ENCODE assay signal across 30 cellular contexts in genomic region chr14:33017016-33017415, GRCh38.
"Had no signal": no experiment of that assay in that cellular context is flagged by ENCODE, and none has a peak within 500 bp of the region (broad histone marks: within the 10 kb centered on the region; RNA-seq: fewer than 3 reads in every experiment).

No MANE protein-coding gene starts in this region.

- H3K27me3 ChIP-seq: brain microvascular endothelial cell, esophagus squamous epithelium had no signal

- DNase-seq: activated B cell treated with CpG ODN at 0.5 μM for 24 hours; activated CD4-positive, alpha-beta T cell treated with anti-CD3 and anti-CD28 coated beads for 48 hours; activated CD4-positive, alpha-beta T cell treated with anti-CD3 and anti-CD28 coated beads, Interleukin-2, amount 50 U/mL, for 1 hour; activated CD4-positive, alpha-beta T cell treated with anti-CD3 and anti-CD28 coated beads, Interleukin-2, amount 50 U/mL, for 48 hours; activated CD8-positive, alpha-beta memory T cell treated with anti-CD3 and anti-CD28 coated beads for 24 hours; activated CD8-positive, alpha-beta T cell treated with anti-CD3 and anti-CD28 coated beads for 36 hours; activated effector memory CD4-positive, alpha-beta T cell treated with Interleukin-2 at 50 U/mL for 16 hours; activated gamma-delta T cell treated with Interleukin-2 at 50 U/mL for 16 hours; activated naive CD4-positive, alpha-beta T cell treated with anti-CD3 and anti-CD28 coated beads, Interleukin-2, amount 50 U/mL, for 16 hours; activated naive CD4-positive, alpha-beta T cell treated with Interleukin-2 at 50 U/mL for 16 hours; activated T-cell treated with anti-CD3 and anti-CD28 coated beads, Interleukin-2, amount 50 U/mL, for 4 hours; amniotic stem cell; anterior cingulate cortex; brain microvascular endothelial cell; cortex of kidney; dermis blood vessel endothelial cell; effector CD4-positive, alpha-beta T cell; esophagus squamous epithelium; foreskin fibroblast; head of caudate nucleus; T-helper 17 cell; T1000; WERI-Rb-1 had no signal

- H3K9me3 ChIP-seq: esophagus squamous epithelium had no signal

- FAIRE-seq: astrocyte, bronchial epithelial cell, endometrium, endothelial cell of umbilical vein, frontal cortex had no signal

- H3K4me1 ChIP-seq: esophagus squamous epithelium had no signal

- ATAC-seq: activated CD4-positive, CD25-positive, alpha-beta regulatory T cell treated with anti-CD3 and anti-CD28 coated beads, Interleukin-2, amount 50 U/mL, for 24 hours; activated CD8-positive, alpha-beta T cell treated with anti-CD3 and anti-CD28 coated beads for 36 hours; activated T-cell treated with anti-CD3 and anti-CD28 coated beads, Interleukin-2, amount 50 U/mL, for 4 hours; activated T-helper 17 cell treated with anti-CD3 and anti-CD28 coated beads, Interleukin-2, amount 50 U/mL, for 72 hours; T-helper 17 cell had no signal

- H3K36me3 ChIP-seq: brain microvascular endothelial cell, esophagus squamous epithelium, WERI-Rb-1 had no signal

- H3K4me3 ChIP-seq: esophagus squamous epithelium had no signal
